21 cellular contexts compared by ENCODE assay signal in genomic region chr10:113165643-113166042, GRCh38.
"Had no signal": no experiment of that assay in that cellular context is flagged by ENCODE, and none has a peak within 500 bp of the region (broad histone marks: within the 10 kb centered on the region; RNA-seq: fewer than 3 reads in every experiment).

No MANE protein-coding gene starts in this region.

- H3K36me3 Mint-ChIP-seq: memory B cell; natural killer cell; stimulated activated naive B cell treated with anti-CD40 and anti-IgM and Interleukin-4, amounts not matched to agents 10 μg/mL and 1 μg/mL and 100 μg/mL, for 72 hours had no signal

- DNase-seq: dorsolateral prefrontal cortex; effector CD8-positive, alpha-beta T cell; heart right ventricle; hypothalamus; immature natural killer cell; left cardiac atrium; left ventricle myocardium inferior; lower lobe of right lung; natural killer cell; sigmoid colon; stimulated activated CD4-positive, alpha-beta T cell treated with anti-CD3 and anti-CD28 coated beads, Interleukin-2, amount 100 ng/mL, for 24 hours; stimulated activated CD4-positive, alpha-beta T cell treated with anti-CD3 and anti-CD28 coated beads, Interleukin-4, amount 100 ng/mL, for 4 hours; stimulated activated naive B cell treated with anti-CD40 and anti-IgM and Interleukin-4, amounts not matched to agents 10 μg/mL and 1 μg/mL and 100 μg/mL, for 72 hours; stimulated activated naive CD8-positive, alpha-beta T cell treated with anti-CD3 and anti-CD28 coated beads, Interleukin-15, amount 100 ng/mL, for 72 hours; testis; transverse colon had no signal

- H3K4me3 Mint-ChIP-seq: immature natural killer cell; memory B cell; mesothelial cell of epicardium; natural killer cell; stimulated activated naive B cell treated with anti-CD40 and anti-IgM and Interleukin-4, amounts not matched to agents 10 μg/mL and 1 μg/mL and 100 μg/mL, for 72 hours; stimulated activated naive CD8-positive, alpha-beta T cell treated with anti-CD3 and anti-CD28 coated beads, Interleukin-15, amount 100 ng/mL, for 72 hours had no signal

- H3K27ac ChIP-seq: dorsolateral prefrontal cortex, heart right ventricle, left ventricle myocardium inferior, lower lobe of right lung, sigmoid colon, skin epidermis, testis, transverse colon had no signal

- H3K4me3 ChIP-seq: coronary artery, dorsolateral prefrontal cortex, heart right ventricle, left ventricle myocardium inferior, lower lobe of right lung, sigmoid colon, skin epidermis, testis, transverse colon had no signal

- H3K27me3 ChIP-seq: dorsolateral prefrontal cortex, heart right ventricle, sigmoid colon, testis, transverse colon had no signal

- H3K9me3 Mint-ChIP-seq: immature natural killer cell; mesothelial cell of epicardium; natural killer cell; stimulated activated naive B cell treated with anti-CD40 and anti-IgM and Interleukin-4, amounts not matched to agents 10 μg/mL and 1 μg/mL and 100 μg/mL, for 72 hours; stimulated activated naive CD8-positive, alpha-beta T cell treated with anti-CD3 and anti-CD28 coated beads, Interleukin-15, amount 100 ng/mL, for 72 hours had no signal

- ATAC-seq: esophagus mucosa; heart right ventricle; left cardiac atrium; lower lobe of right lung; natural killer cell; stimulated activated naive B cell treated with anti-CD40 and anti-IgM and Interleukin-4, amounts not matched to agents 10 μg/mL and 1 μg/mL and 100 μg/mL, for 72 hours; stimulated activated naive CD8-positive, alpha-beta T cell treated with anti-CD3 and anti-CD28 coated beads, Interleukin-15, amount 100 ng/mL, for 72 hours had no signal

- H3K27ac Mint-ChIP-seq: memory B cell; mesothelial cell of epicardium; natural killer cell; stimulated activated naive B cell treated with anti-CD40 and anti-IgM and Interleukin-4, amounts not matched to agents 10 μg/mL and 1 μg/mL and 100 μg/mL, for 72 hours; stimulated activated naive CD8-positive, alpha-beta T cell treated with anti-CD3 and anti-CD28 coated beads, Interleukin-15, amount 100 ng/mL, for 72 hours had no signal
